2 cellular contexts compared by ENCODE assay signal in genomic region chr11:119115484-119116234, GRCh38.
TF ChIP-seq lines count a peak whose summit lies in the region.

No MANE protein-coding gene starts in this region.

TF ChIP-seq in liver, 16 proteins besides CTCF, POLR2A, EP300 and RAD21:
- TF ChIP-seq EGR1 (IDR thresholded peaks at IDR 0.05; ENCODE audit: low read depth in 2 of 2) (no peak), MAX (IDR thresholded peaks at IDR 0.05) (peak; percentile 21), TAF1 (conservative IDR thresholded peaks at IDR 0.05) (no peak), YY1 (IDR thresholded peaks at IDR 0.05) (no peak)
TF ChIP-seq in liver: peak in this region for 1.

TF ChIP-seq in HepG2, 621 proteins besides CTCF, POLR2A, EP300 and RAD21:
- TF ChIP-seq HNRNPL (IDR thresholded peaks at IDR 0.05; ENCODE audit: low read depth, low read length) = no peak
- no peak for TF ChIP-seq ZNF883 (CRISPR knock-in tag; IDR thresholded peaks at IDR 0.05; ENCODE audit: not compliant biosample characterization)
- TF ChIP-seq CHCHD3 (CRISPR knock-in tag; IDR thresholded peaks at IDR 0.05) = no peak
- TF ChIP-seq HNRNPUL1 (IDR thresholded peaks at IDR 0.05; ENCODE audit: low read depth, low read length) = no peak
- TF ChIP-seq NR1H2 (CRISPR knock-in tag; IDR thresholded peaks at IDR 0.05; ENCODE audit: borderline replicate concordance, low read depth) = no peak
- TF ChIP-seq SP2 (CRISPR knock-in tag; IDR thresholded peaks at IDR 0.05) = no peak
- TF ChIP-seq CBX2 (IDR thresholded peaks at IDR 0.05; ENCODE audit: low read depth, low read length) = no peak
- TF ChIP-seq CBX2 (CRISPR knock-in tag; IDR thresholded peaks at IDR 0.05; ENCODE audit: low read depth) = no peak
- no peak for TF ChIP-seq ZNF878 (CRISPR knock-in tag; IDR thresholded peaks at IDR 0.05)
- no peak for TF ChIP-seq ZSCAN30 (CRISPR knock-in tag; IDR thresholded peaks at IDR 0.05)
- no peak for TF ChIP-seq TGIF2 (CRISPR knock-in tag; IDR thresholded peaks at IDR 0.05)
- no peak for TF ChIP-seq ATF4 (CRISPR knock-in tag; IDR thresholded peaks at IDR 0.05)
- no peak for TF ChIP-seq LCORL (IDR thresholded peaks at IDR 0.05)
- TF ChIP-seq LCORL (CRISPR knock-in tag; IDR thresholded peaks at IDR 0.05) = no peak
- TF ChIP-seq TFE3 (CRISPR knock-in tag; IDR thresholded peaks at IDR 0.05) = no peak
- no peak for TF ChIP-seq SMAD1 (CRISPR knock-in tag; IDR thresholded peaks at IDR 0.05; ENCODE audit: borderline replicate concordance, low read depth)
- no peak for TF ChIP-seq ZFX (CRISPR knock-in tag; IDR thresholded peaks at IDR 0.05; ENCODE audit: low read depth)
- TF ChIP-seq ZNF576 (CRISPR knock-in tag; IDR thresholded peaks at IDR 0.05) = no peak
- TF ChIP-seq ZNF589 (CRISPR knock-in tag; conservative IDR thresholded peaks at IDR 0.05) = no peak
